In genomic region chr10:66627156-66627555, GRCh38 we compare ENCODE assay signal across 8 cellular contexts.
DNase-seq lines count a peak whose midpoint lies in the region; ATAC-seq, FAIRE-seq and TF ChIP-seq lines count a peak whose summit lies in the region.
"Had no signal": no experiment of that assay in that cellular context is flagged by ENCODE, and none has a peak within 500 bp of the region (broad histone marks: within the 10 kb centered on the region; RNA-seq: fewer than 3 reads in every experiment).

No MANE protein-coding gene starts in this region.

- TF ChIP-seq CTCF in K562 (IDR thresholded peaks at IDR 0.05 in 2 of 3, conservative IDR thresholded peaks at IDR 0.05 in 1 of 3; ENCODE audit: insufficient read depth in 2 of 3, low read depth in 1 of 3, low read length in 3 of 3) (no peak), neural progenitor cell (IDR thresholded peaks at IDR 0.05) (peak; percentile 43), glutamatergic neuron (IDR thresholded peaks at IDR 0.05; ENCODE audit: partially characterized antibody, unreplicated experiment) (no peak)

- no peak overlapping the region for H3K27ac ChIP-seq in K562 (ENCODE audit: extremely low read depth, low read depth, low read length)
- H3K27ac ChIP-seq in neural progenitor cell = no peak overlapping the region

- H3F3A ChIP-seq in neural progenitor cell (ENCODE audit: low read depth) = no peaks in the 10 kb centered on the region

- H3K9me3 ChIP-seq in K562 (replicated peaks; ENCODE audit: control insufficient read depth, insufficient read depth, low read depth, low read length) = peaks cover 2% of the 10 kb centered on the region; the same call in 1 of the 2 replicates
- H3K9me3 ChIP-seq in neural progenitor cell (ENCODE audit: low read depth) = no peaks in the 10 kb centered on the region

- intact Hi-C loops in K562 (cut with micrococcal nuclease) (no loop called here), sciatic nerve (cut with DNase I) (no loop called here)
- intact Hi-C loops in activated T-helper 2 cell treated with anti-CD3 and anti-CD28 coated beads, Interferon-gamma antibody, Interleukin-2, Interleukin-4, amounts not matched to agents 10 μg/mL and 5 μg/mL and 100 μg/mL, durations not matched to agents 14 hours and 24 hours and 36 hours (cut with micrococcal nuclease) = no loop called here

- POLR2A ChIA-PET in K562 (lab: Yijun Ruan, JAX) = no interaction called here

- H4K20me1 ChIP-seq in K562 (replicated peaks; ENCODE audit: control insufficient read depth, insufficient read depth, low read length) (no peaks in the 10 kb centered on the region), neural progenitor cell (ENCODE audit: low read depth) (no peaks in the 10 kb centered on the region)

- H3K36me3 ChIP-seq in K562 (ENCODE audit: control insufficient read depth, insufficient read depth, low read length) (no peaks in the 10 kb centered on the region), neural progenitor cell (no peaks in the 10 kb centered on the region)

- H3K4me1 ChIP-seq in K562 (replicated peaks in 1 of 2; ENCODE audit: control insufficient read depth in 2 of 2, insufficient read depth in 2 of 2, low read length in 2 of 2) (no peaks in the 10 kb centered on the region), neural progenitor cell (no peaks in the 10 kb centered on the region)

- H3K79me2 ChIP-seq in K562 (ENCODE audit: control insufficient read depth, insufficient read depth, low read length) (no peaks in the 10 kb centered on the region), neural progenitor cell (ENCODE audit: low read depth) (no peaks in the 10 kb centered on the region)

- H2AFZ ChIP-seq in K562 (ENCODE audit: low read depth, low read length) (no peak overlapping the region), neural progenitor cell (replicated peaks) (no peak overlapping the region)

- BruUV-seq in K562 (replicated peaks; lab: Mats Ljungman, UMichigan) = no TSS peak

- H3K36me3 Mint-ChIP-seq in neural progenitor cell (no peaks in the 10 kb centered on the region), glutamatergic neuron (ENCODE audit: unreplicated experiment) (no peaks in the 10 kb centered on the region)
- H3K36me3 Mint-ChIP-seq in activated T-helper 2 cell treated with anti-CD3 and anti-CD28 coated beads, Interferon-gamma antibody, Interleukin-2, Interleukin-4, amounts not matched to agents 10 μg/mL and 5 μg/mL and 100 μg/mL, durations not matched to agents 14 hours and 24 hours and 36 hours (ENCODE audit: low read depth) = no peaks in the 10 kb centered on the region

- no peaks in the 10 kb centered on the region for H3K4me1 Mint-ChIP-seq in neural progenitor cell
- no peaks in the 10 kb centered on the region for H3K4me1 Mint-ChIP-seq in glutamatergic neuron (ENCODE audit: low read depth, unreplicated experiment)
- no peaks in the 10 kb centered on the region for H3K4me1 Mint-ChIP-seq in activated T-helper 2 cell treated with anti-CD3 and anti-CD28 coated beads, Interferon-gamma antibody, Interleukin-2, Interleukin-4, amounts not matched to agents 10 μg/mL and 5 μg/mL and 100 μg/mL, durations not matched to agents 14 hours and 24 hours and 36 hours (ENCODE audit: low read depth)

- H3K4me3 ChIP-seq in K562 (no peak overlapping the region), neural progenitor cell (no peak overlapping the region)

- ATAC-seq in GM18867 (IDR thresholded peaks at IDR 0.05; ENCODE audit: unreplicated experiment) = peak; percentile 83
- no peak for ATAC-seq in K562
- ATAC-seq in sciatic nerve = no peak

- H3K9ac ChIP-seq in K562 (ENCODE audit: insufficient read depth in 1 of 2, low read depth in 2 of 2, low read length in 2 of 2) (no peak overlapping the region), neural progenitor cell (no peak overlapping the region)

- H3K9me3 Mint-ChIP-seq in neural progenitor cell = no peaks in the 10 kb centered on the region
- no peaks in the 10 kb centered on the region for H3K9me3 Mint-ChIP-seq in glutamatergic neuron (ENCODE audit: unreplicated experiment)
- no peaks in the 10 kb centered on the region for H3K9me3 Mint-ChIP-seq in activated T-helper 2 cell treated with anti-CD3 and anti-CD28 coated beads, Interferon-gamma antibody, Interleukin-2, Interleukin-4, amounts not matched to agents 10 μg/mL and 5 μg/mL and 100 μg/mL, durations not matched to agents 14 hours and 24 hours and 36 hours

- H3K9me1 ChIP-seq in K562 (ENCODE audit: control insufficient read depth, insufficient read depth, low read length) = no peaks in the 10 kb centered on the region

- in situ Hi-C loops in K562 (cut with MboI) = no loop called here

- peaks cover 3% of the 10 kb centered on the region for H3K27me3 Mint-ChIP-seq in neural progenitor cell (ENCODE audit: insufficient read depth, low read depth)
- no peaks in the 10 kb centered on the region for H3K27me3 Mint-ChIP-seq in glutamatergic neuron (ENCODE audit: unreplicated experiment)
- H3K27me3 Mint-ChIP-seq in activated T-helper 2 cell treated with anti-CD3 and anti-CD28 coated beads, Interferon-gamma antibody, Interleukin-2, Interleukin-4, amounts not matched to agents 10 μg/mL and 5 μg/mL and 100 μg/mL, durations not matched to agents 14 hours and 24 hours and 36 hours (ENCODE audit: low read depth) = no peaks in the 10 kb centered on the region

- 0% methylated on average over 4 of the region's 4 CpGs for WGBS in K562 (ENCODE audit: insufficient coverage, low coverage, missing lambda C conversion rate)

- H3K27me3 ChIP-seq in K562 (ENCODE audit: control insufficient read depth in 2 of 2, insufficient read depth in 2 of 2, low read length in 2 of 2) (no peaks in the 10 kb centered on the region), neural progenitor cell (no peaks in the 10 kb centered on the region)

- TF ChIP-seq EP300 in K562 (IDR thresholded peaks at IDR 0.05; ENCODE audit: low read length) = no peak

- H3K4me3 Mint-ChIP-seq in neural progenitor cell (no peak overlapping the region), glutamatergic neuron (ENCODE audit: unreplicated experiment) (no peak overlapping the region)
- no peak overlapping the region for H3K4me3 Mint-ChIP-seq in activated T-helper 2 cell treated with anti-CD3 and anti-CD28 coated beads, Interferon-gamma antibody, Interleukin-2, Interleukin-4, amounts not matched to agents 10 μg/mL and 5 μg/mL and 100 μg/mL, durations not matched to agents 14 hours and 24 hours and 36 hours (ENCODE audit: low read depth)

- H3K4me2 ChIP-seq in K562 (ENCODE audit: insufficient read depth, low read length) (no peak overlapping the region), neural progenitor cell (no peak overlapping the region)

- CTCF ChIA-PET in K562 (lab: Yijun Ruan, JAX; ENCODE audit: low intra/inter-chr PET ratio) = no interaction called here

- no peak overlapping the region for H3K27ac Mint-ChIP-seq in neural progenitor cell
- H3K27ac Mint-ChIP-seq in glutamatergic neuron (ENCODE audit: unreplicated experiment) = no peak overlapping the region
- no peak overlapping the region for H3K27ac Mint-ChIP-seq in activated T-helper 2 cell treated with anti-CD3 and anti-CD28 coated beads, Interferon-gamma antibody, Interleukin-2, Interleukin-4, amounts not matched to agents 10 μg/mL and 5 μg/mL and 100 μg/mL, durations not matched to agents 14 hours and 24 hours and 36 hours

- TF ChIP-seq RAD21 in K562 (CRISPR knock-in tag; conservative IDR thresholded peaks at IDR 0.05 in 1 of 2, IDR thresholded peaks at IDR 0.05 in 1 of 2) = no peak

- FAIRE-seq in K562 (lab: Jason Lieb, UNC) = no peak
- FAIRE-seq: endothelial cell of umbilical vein had no signal

- TF ChIP-seq POLR2A in K562 (conservative IDR thresholded peaks at IDR 0.05) = no peak

- DNase-seq in HuH-7.5 (ENCODE audit: low spot score) = peak; percentile 11
- peak in 1 of 4 experiments; percentile 3 for DNase-seq in K562 (ENCODE audit: extremely low read depth in 1 of 4, low spot score in 3 of 4)
- peak; percentile 45 for DNase-seq in neural progenitor cell (ENCODE audit: low spot score)
- no peak for DNase-seq in glutamatergic neuron
- DNase-seq in activated T-helper 2 cell treated with anti-CD3 and anti-CD28 coated beads, Interferon-gamma antibody, Interleukin-2, Interleukin-4, amounts not matched to agents 10 μg/mL and 5 μg/mL and 100 μg/mL, durations not matched to agents 14 hours and 24 hours and 36 hours (ENCODE audit: low spot score) = no peak
- DNase-seq in sciatic nerve (ENCODE audit: low spot score) = no peak

TF ChIP-seq in K562, 482 proteins besides CTCF, POLR2A, EP300 and RAD21 (continues in another document):
- no peak for TF ChIP-seq SNRNP70 (optimal IDR thresholded peaks at IDR 0.05; ENCODE audit: low read depth, low read length)

Comparison
In these comparisons a context has a peak if more than half of its experiments do, and no peak if none do; other contexts are left out.
1. DNase-seq: peak in HuH-7.5 (single experiment) and neural progenitor cell (single experiment); none in glutamatergic neuron (single experiment), activated T-helper 2 cell treated with anti-CD3 and anti-CD28 coated beads, Interferon-gamma antibody, Interleukin-2, Interleukin-4, amounts not matched to agents 10 μg/mL and 5 μg/mL and 100 μg/mL, durations not matched to agents 14 hours and 24 hours and 36 hours (single experiment) and sciatic nerve (single experiment).